In the genomic region with DNA sequence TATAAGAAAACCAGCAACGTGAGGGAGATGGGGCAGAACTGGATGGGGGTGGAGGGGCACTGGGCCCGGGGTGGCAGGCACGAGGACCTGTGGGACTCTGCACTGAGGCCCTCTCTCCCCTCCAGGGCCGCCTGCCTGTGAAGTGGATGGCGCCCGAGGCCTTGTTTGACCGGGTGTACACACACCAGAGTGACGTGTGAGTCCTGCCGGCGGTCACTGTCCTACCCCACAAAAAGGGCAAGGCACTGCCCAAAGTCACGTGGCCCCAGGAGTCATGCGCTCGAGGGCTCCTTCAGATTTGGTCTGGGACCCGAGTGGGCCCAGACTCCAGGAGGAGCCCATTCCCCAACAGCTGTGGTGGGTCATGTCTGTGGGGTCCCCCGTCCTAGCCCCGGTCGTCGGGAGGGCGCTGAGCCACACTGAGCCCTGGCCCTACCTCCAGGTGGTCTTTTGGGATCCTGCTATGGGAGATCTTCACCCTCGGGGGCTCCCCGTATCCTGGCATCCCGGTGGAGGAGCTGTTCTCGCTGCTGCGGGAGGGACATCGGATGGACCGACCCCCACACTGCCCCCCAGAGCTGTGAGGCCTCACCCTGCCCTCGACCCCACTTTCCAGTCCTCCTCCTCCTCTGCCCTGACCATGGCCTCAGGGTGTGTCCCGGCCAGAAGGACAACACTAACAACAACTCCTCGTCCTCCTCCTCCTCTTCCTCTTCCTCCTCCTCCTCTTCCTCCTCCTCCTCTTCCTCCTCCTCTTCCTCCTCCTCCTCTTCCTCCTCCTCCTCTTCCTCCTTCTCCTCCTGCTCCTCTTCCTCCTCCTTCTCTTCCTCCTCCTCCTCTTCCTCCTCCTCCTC, we compare ENCODE assay signal across 30 cellular contexts. TPM values are rescaled to one million over a fixed set of nuclear protein-coding genes. Genes with fewer than 3 reads are reported as not detected.
A peak's percentile ranks its signal among the peaks of the same experiment; 100 is the strongest.
DNase-seq lines count a peak whose midpoint lies in the region; ATAC-seq, FAIRE-seq and TF ChIP-seq lines count a peak whose summit lies in the region.
"Had no signal": no experiment of that assay in that cellular context is flagged by ENCODE, and none has a peak within 500 bp of the region (broad histone marks: within the 10 kb centered on the region; RNA-seq: fewer than 3 reads in every experiment).

No MANE protein-coding gene starts in this region.

- no peaks in the 10 kb centered on the region for H3K27me3 ChIP-seq in osteoblast (ENCODE audit: insufficient read depth, low read length)
- H3K27me3 ChIP-seq in mammary epithelial cell (ENCODE audit: insufficient read depth, low read length), result no peaks in the 10 kb centered on the region

- H4K20me1 ChIP-seq in osteoblast (ENCODE audit: insufficient read depth, low read length) (no peaks in the 10 kb centered on the region), mammary epithelial cell (ENCODE audit: insufficient read depth, low read length) (no peaks in the 10 kb centered on the region)

- H3K9ac ChIP-seq in kidney (ENCODE audit: low read length in 2 of 2) (no peak overlapping the region), mammary epithelial cell (ENCODE audit: insufficient read depth, low read length) (no peak overlapping the region)
- H3K9ac ChIP-seq: GM23248 had no signal

- peak; percentile 51 for ATAC-seq in activated CD8-positive, alpha-beta T cell treated with anti-CD3 and anti-CD28 coated beads for 36 hours
- no peak for ATAC-seq in activated CD8-positive, alpha-beta T cell treated with anti-CD3 and anti-CD28 coated beads, Interleukin-2, amount 10 ng/mL, durations not matched to agents 7 days and 5 days
- ATAC-seq: activated naive CD8-positive, alpha-beta T cell treated with anti-CD3 and anti-CD28 coated beads, Interleukin-2, amount 50 U/mL, for 24 hours had no signal

- no peaks in the 10 kb centered on the region for H3K36me3 ChIP-seq in kidney (ENCODE audit: control insufficient read depth in 1 of 2, insufficient read depth in 2 of 2, low read length in 2 of 2)
- H3K36me3 ChIP-seq in osteoblast (ENCODE audit: insufficient read depth, low read length), result no peaks in the 10 kb centered on the region
- H3K36me3 ChIP-seq in mammary epithelial cell (ENCODE audit: insufficient read depth, low read length), result no peaks in the 10 kb centered on the region
- H3K36me3 ChIP-seq: cardiac muscle cell, left ventricle myocardium inferior had no signal

- H2AFZ ChIP-seq in osteoblast (ENCODE audit: low read length) (no peak overlapping the region), mammary epithelial cell (ENCODE audit: low read depth, low read length) (no peak overlapping the region)
- H2AFZ ChIP-seq: GM23248 had no signal

- TF ChIP-seq CTCF in activated CD8-positive, alpha-beta T cell treated with anti-CD3 and anti-CD28 coated beads for 36 hours (IDR thresholded peaks at IDR 0.05), result no peak
- TF ChIP-seq CTCF in kidney (IDR thresholded peaks at IDR 0.05; ENCODE audit: borderline replicate concordance, extremely low read depth, insufficient read depth) (no peak), osteoblast (IDR thresholded peaks at IDR 0.05; ENCODE audit: extremely low read depth, low read depth, low read length) (no peak), mammary epithelial cell (conservative IDR thresholded peaks at IDR 0.05 in 1 of 2, IDR thresholded peaks at IDR 0.05 in 1 of 2; ENCODE audit: extremely low read depth in 1 of 2, insufficient read depth in 1 of 2, low read depth in 1 of 2, low read length in 2 of 2) (no peak)

- H3K4me3 Mint-ChIP-seq in activated CD8-positive, alpha-beta T cell treated with anti-CD3 and anti-CD28 coated beads for 36 hours, result no peak overlapping the region
- no peak overlapping the region for H3K4me3 Mint-ChIP-seq in activated CD8-positive, alpha-beta T cell treated with anti-CD3 and anti-CD28 coated beads, Interleukin-2, amount 10 ng/mL, durations not matched to agents 7 days and 5 days
- H3K4me3 Mint-ChIP-seq: activated B cell treated with CpG ODN at 0.5 μM for 24 hours; activated naive CD8-positive, alpha-beta T cell treated with anti-CD3 and anti-CD28 coated beads, Interleukin-2, amount 50 U/mL, for 24 hours; natural killer cell had no signal

- dilution Hi-C loops in mammary epithelial cell (cut with HindIII; ENCODE audit: low sequenced_read_pairs), result no loop called here

- no peaks in the 10 kb centered on the region for H3K27me3 Mint-ChIP-seq in activated CD8-positive, alpha-beta T cell treated with anti-CD3 and anti-CD28 coated beads for 36 hours
- peaks cover 2% of the 10 kb centered on the region for H3K27me3 Mint-ChIP-seq in activated CD8-positive, alpha-beta T cell treated with anti-CD3 and anti-CD28 coated beads, Interleukin-2, amount 10 ng/mL, durations not matched to agents 7 days and 5 days (ENCODE audit: low read depth)

- H3K4me2 ChIP-seq in osteoblast (ENCODE audit: insufficient read depth, low read length) (no peak overlapping the region), mammary epithelial cell (ENCODE audit: insufficient read depth, low read depth, low read length) (no peak overlapping the region)

- H3K9me3 ChIP-seq in kidney (ENCODE audit: control insufficient read depth in 1 of 2, low read length in 2 of 2) (no peaks in the 10 kb centered on the region), osteoblast (ENCODE audit: low read depth, low read length) (no peaks in the 10 kb centered on the region), mammary epithelial cell (replicated peaks; ENCODE audit: insufficient read depth, low read length) (no peaks in the 10 kb centered on the region)
- H3K9me3 ChIP-seq: left ventricle myocardium inferior, stomach had no signal

- H3K4me3 ChIP-seq in kidney (ENCODE audit: low read length in 2 of 2), result no peak overlapping the region
- no peak overlapping the region for H3K4me3 ChIP-seq in osteoblast (ENCODE audit: insufficient read depth, low read length)
- H3K4me3 ChIP-seq in mammary epithelial cell (replicated peaks in 1 of 3; ENCODE audit: insufficient read depth in 1 of 3, low read depth in 2 of 3, low read length in 3 of 3), result no peak overlapping the region
- H3K4me3 ChIP-seq: cardiac muscle cell, coronary artery, GM23248, left ventricle myocardium inferior, stomach had no signal

- H3K27ac ChIP-seq in kidney (ENCODE audit: low read depth in 2 of 2, low read length in 2 of 2), result peak overlapping the region in 1 of 2 donors; percentile 30
- no peak overlapping the region for H3K27ac ChIP-seq in osteoblast (ENCODE audit: low read depth, low read length)
- no peak overlapping the region for H3K27ac ChIP-seq in mammary epithelial cell (ENCODE audit: insufficient read depth, low read depth, low read length)
- H3K27ac ChIP-seq: cardiac muscle cell, coronary artery, epithelial cell of prostate, GM23248 had no signal

- in situ Hi-C loops in mammary epithelial cell (cut with MboI; ENCODE audit: low sequenced_read_pairs in 2 of 2), result no loop called here

- intact Hi-C loops in activated CD8-positive, alpha-beta T cell treated with anti-CD3 and anti-CD28 coated beads for 36 hours (cut with micrococcal nuclease), result no loop called here
- intact Hi-C loops in kidney (cut with DNase I) (no loop called here), mammary epithelial cell (cut with micrococcal nuclease) (no loop called here)

- CTCF ChIA-PET in activated CD8-positive, alpha-beta T cell treated with anti-CD3 and anti-CD28 coated beads for 36 hours (lab: Charles Lee), result no interaction called here
- CTCF ChIA-PET in activated CD8-positive, alpha-beta T cell treated with anti-CD3 and anti-CD28 coated beads, Interleukin-2, amount 10 ng/mL, durations not matched to agents 7 days and 5 days (lab: Charles Lee), result no interaction called here
- CTCF ChIA-PET in mammary epithelial cell (lab: Charles Lee; ENCODE audit: low non-redundant PET), result no interaction called here

- POLR2A ChIA-PET in activated CD8-positive, alpha-beta T cell treated with anti-CD3 and anti-CD28 coated beads for 36 hours (lab: Charles Lee), result no interaction called here
- POLR2A ChIA-PET in activated CD8-positive, alpha-beta T cell treated with anti-CD3 and anti-CD28 coated beads, Interleukin-2, amount 10 ng/mL, durations not matched to agents 7 days and 5 days (lab: Charles Lee), result no interaction called here

- DNase-seq in activated CD8-positive, alpha-beta T cell treated with anti-CD3 and anti-CD28 coated beads for 36 hours, result no peak
- no peak for DNase-seq in activated CD8-positive, alpha-beta T cell treated with anti-CD3 and anti-CD28 coated beads, Interleukin-2, amount 10 ng/mL, durations not matched to agents 7 days and 5 days
- DNase-seq in kidney (peak; percentile 71), osteoblast (ENCODE audit: insufficient read length, low spot score, missing footprints) (peak; percentile 87), glomerular visceral epithelial cell (ENCODE audit: extremely low spot score) (no peak), NCI-H82 treated with DMSO at 0.1 percent for 48 hours (lab: John Stamatoyannopoulos, UW; ENCODE audit: unreplicated experiment) (no peak), NCI-H2081 (lab: John Stamatoyannopoulos, UW) (no peak), mammary epithelial cell (no peak)
- DNase-seq: 8988T; activated B cell treated with CpG ODN at 0.5 μM for 24 hours; activated CD4-positive, alpha-beta T cell treated with anti-CD3 and anti-CD28 coated beads, Interleukin-2, amount 50 U/mL, for 1 hour; activated naive CD4-positive, alpha-beta T cell; activated naive CD8-positive, alpha-beta T cell treated with anti-CD3 and anti-CD28 coated beads, Interleukin-2, amount 50 U/mL, for 24 hours; Calu3; DND-41; effector CD8-positive, alpha-beta T cell; GF-D8; GM23248; left ventricle myocardium inferior; natural killer cell; NCI-H146; NCI-H2107; NCI-H774; small intestine; stomach; T-helper 1 cell had no signal

- no TSS peak for BruUV-seq in mammary epithelial cell (replicated peaks; lab: Mats Ljungman, UMichigan)

- no peaks in the 10 kb centered on the region for H3K36me3 Mint-ChIP-seq in activated CD8-positive, alpha-beta T cell treated with anti-CD3 and anti-CD28 coated beads for 36 hours (ENCODE audit: low read depth)
- no peaks in the 10 kb centered on the region for H3K36me3 Mint-ChIP-seq in activated CD8-positive, alpha-beta T cell treated with anti-CD3 and anti-CD28 coated beads, Interleukin-2, amount 10 ng/mL, durations not matched to agents 7 days and 5 days (ENCODE audit: low read depth)
- H3K36me3 Mint-ChIP-seq: natural killer cell had no signal

- WGBS in mammary epithelial cell (ENCODE audit: low coverage, missing lambda C conversion rate), result 57% methylated on average over 5 of the region's 29 CpGs

- FAIRE-seq in kidney (lab: Jason Lieb, UNC), result no peak
- FAIRE-seq: astrocyte, small intestine had no signal

- H3K4me1 ChIP-seq in kidney (ENCODE audit: control insufficient read depth in 1 of 2, insufficient read depth in 1 of 2, low read depth in 1 of 2, low read length in 2 of 2) (peaks cover 4 to 21% of the 10 kb centered on the region in 2 donors), osteoblast (ENCODE audit: insufficient read depth, low read length) (no peaks in the 10 kb centered on the region), mammary epithelial cell (ENCODE audit: insufficient read depth, low read length) (no peaks in the 10 kb centered on the region)

- no peak overlapping the region for H3K27ac Mint-ChIP-seq in activated CD8-positive, alpha-beta T cell treated with anti-CD3 and anti-CD28 coated beads for 36 hours
- H3K27ac Mint-ChIP-seq in activated CD8-positive, alpha-beta T cell treated with anti-CD3 and anti-CD28 coated beads, Interleukin-2, amount 10 ng/mL, durations not matched to agents 7 days and 5 days, result no peak overlapping the region
- H3K27ac Mint-ChIP-seq: activated B cell treated with CpG ODN at 0.5 μM for 24 hours; activated naive CD8-positive, alpha-beta T cell treated with anti-CD3 and anti-CD28 coated beads, Interleukin-2, amount 50 U/mL, for 24 hours; natural killer cell had no signal

- no peaks in the 10 kb centered on the region for H3K79me2 ChIP-seq in osteoblast (ENCODE audit: insufficient read depth, low read length)
- H3K79me2 ChIP-seq in mammary epithelial cell (ENCODE audit: insufficient read depth, low read length), result no peaks in the 10 kb centered on the region

- H3K9me3 Mint-ChIP-seq in activated CD8-positive, alpha-beta T cell treated with anti-CD3 and anti-CD28 coated beads for 36 hours, result no peaks in the 10 kb centered on the region
- no peaks in the 10 kb centered on the region for H3K9me3 Mint-ChIP-seq in activated CD8-positive, alpha-beta T cell treated with anti-CD3 and anti-CD28 coated beads, Interleukin-2, amount 10 ng/mL, durations not matched to agents 7 days and 5 days (ENCODE audit: insufficient read depth)
- H3K9me3 Mint-ChIP-seq: activated B cell treated with CpG ODN at 0.5 μM for 24 hours; activated naive CD8-positive, alpha-beta T cell treated with anti-CD3 and anti-CD28 coated beads, Interleukin-2, amount 50 U/mL, for 24 hours; natural killer cell had no signal

- no peaks in the 10 kb centered on the region for H3K4me1 Mint-ChIP-seq in activated CD8-positive, alpha-beta T cell treated with anti-CD3 and anti-CD28 coated beads for 36 hours (ENCODE audit: low read depth)
- H3K4me1 Mint-ChIP-seq in activated CD8-positive, alpha-beta T cell treated with anti-CD3 and anti-CD28 coated beads, Interleukin-2, amount 10 ng/mL, durations not matched to agents 7 days and 5 days (ENCODE audit: low read depth), result no peaks in the 10 kb centered on the region
- H3K4me1 Mint-ChIP-seq: activated naive CD8-positive, alpha-beta T cell treated with anti-CD3 and anti-CD28 coated beads, Interleukin-2, amount 50 U/mL, for 24 hours; natural killer cell had no signal

RNA-seq across cellular contexts. Expression of a gene that starts 9.7 kb away (rescaled TPM):
- 1 to 10 TPM; 1.3 to 2.2 TPM for total RNA-seq in activated CD8-positive, alpha-beta T cell treated with anti-CD3 and anti-CD28 coated beads for 36 hours
- total RNA-seq in activated CD8-positive, alpha-beta T cell treated with anti-CD3 and anti-CD28 coated beads, Interleukin-2, amount 10 ng/mL, durations not matched to agents 7 days and 5 days, result 1 to 10 TPM in 1 of 2 experiments, under 1 TPM in 1; 0.53 to 1.9 TPM
- total RNA-seq in kidney (72.6 TPM), osteoblast (0.29 and 1.1 TPM in 2 replicates), mammary epithelial cell (1 to 10 TPM in 1 of 2 donors, under 1 TPM in 1; 0.61 to 1.3 TPM)
- polyA plus RNA-seq in kidney (ENCODE audit: insufficient read depth, low read depth, low replicate concordance) (50.2 TPM), mammary epithelial cell (0.97 TPM)
- polyA minus RNA-seq in mammary epithelial cell, result 2.1 TPM
- total RNA-seq: GM23248 had no signal

RNA-seq across cellular contexts. Expression of a gene that starts 37.2 kb away (rescaled TPM):
- total RNA-seq in activated CD8-positive, alpha-beta T cell treated with anti-CD3 and anti-CD28 coated beads for 36 hours, result 10 to 100 TPM; 60.1 to 64.8 TPM
- 10 to 100 TPM; 91.8 to 98.4 TPM for total RNA-seq in activated CD8-positive, alpha-beta T cell treated with anti-CD3 and anti-CD28 coated beads, Interleukin-2, amount 10 ng/mL, durations not matched to agents 7 days and 5 days
- total RNA-seq in kidney (99.1 TPM), osteoblast (48.6 and 53.2 TPM in 2 replicates), mammary epithelial cell (10 to 100 TPM; 53.0 to 55.7 TPM)
- polyA plus RNA-seq in kidney (ENCODE audit: insufficient read depth, low read depth, low replicate concordance) (6.0 TPM), mammary epithelial cell (12.3 TPM)
- polyA minus RNA-seq in mammary epithelial cell, result 115 TPM

Comparison
In these comparisons a context has a peak if more than half of its experiments do, and no peak if none do; other contexts are left out.
1. DNase-seq: peak in kidney (single experiment) and osteoblast (single experiment); none in activated CD8-positive, alpha-beta T cell treated with anti-CD3 and anti-CD28 coated beads for 36 hours (single experiment), activated CD8-positive, alpha-beta T cell treated with anti-CD3 and anti-CD28 coated beads, Interleukin-2, amount 10 ng/mL, durations not matched to agents 7 days and 5 days (single experiment), glomerular visceral epithelial cell (single experiment), NCI-H82 treated with DMSO at 0.1 percent for 48 hours (single experiment), NCI-H2081 (0 of 2) and mammary epithelial cell (single experiment).
2. RNA of a gene that starts 9.7 kb away (total RNA-seq): 72.6 TPM in kidney (single experiment); 1.3 to 2.2 TPM in activated CD8-positive, alpha-beta T cell treated with anti-CD3 and anti-CD28 coated beads for 36 hours, 0.53 to 1.9 TPM in activated CD8-positive, alpha-beta T cell treated with anti-CD3 and anti-CD28 coated beads, Interleukin-2, amount 10 ng/mL, durations not matched to agents 7 days and 5 days, 0.61 to 1.3 TPM in mammary epithelial cell and 0.29 to 1.1 TPM in osteoblast; every median in the first group is over 10 times any median in the second.